ENCODE assay signal across 9 cellular contexts in the genomic region with DNA sequence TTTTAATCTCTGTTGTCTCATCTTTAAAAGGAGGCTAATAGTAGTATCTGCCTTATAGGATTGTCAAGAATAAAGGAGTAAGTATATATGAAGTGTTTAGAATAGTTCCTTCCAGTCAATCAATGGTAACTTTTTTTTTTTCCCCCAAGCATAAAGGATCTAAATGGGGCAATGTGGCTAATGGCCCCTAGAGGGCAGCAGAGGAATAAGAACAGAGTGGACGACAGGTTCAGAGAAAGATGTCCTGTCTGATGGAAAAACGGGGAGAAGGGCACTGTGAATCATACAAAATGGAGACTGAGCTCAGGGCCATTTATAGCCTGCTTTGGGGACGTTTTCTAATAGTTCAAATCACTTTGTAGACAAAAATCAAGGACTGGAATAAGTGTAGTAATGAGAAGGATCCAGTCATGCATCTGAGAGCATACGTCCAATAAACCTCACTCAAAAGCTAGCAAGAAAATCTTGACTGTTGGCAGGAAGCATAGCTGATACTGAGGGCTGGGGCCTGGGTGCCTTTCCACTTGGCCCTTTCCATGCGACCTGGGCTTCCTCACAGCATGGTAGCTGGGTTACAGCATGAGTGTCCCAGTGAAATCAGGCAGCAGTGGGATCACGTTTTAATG. TPM values are rescaled to one million over a fixed set of nuclear protein-coding genes. Genes with fewer than 3 reads are reported as not detected.
A peak's percentile ranks its signal among the peaks of the same experiment; 100 is the strongest.
DNase-seq lines count a peak whose midpoint lies in the region; ATAC-seq, FAIRE-seq and TF ChIP-seq lines count a peak whose summit lies in the region.
"Had no signal": no experiment of that assay in that cellular context is flagged by ENCODE, and none has a peak within 500 bp of the region (broad histone marks: within the 10 kb centered on the region; RNA-seq: fewer than 3 reads in every experiment).

No MANE protein-coding gene starts in this region.

- WGBS in HepG2 (ENCODE audit: low lambda C conversion rate), result 12% methylated on average over 6 of the region's 6 CpGs

- POLR2A ChIA-PET in activated CD4-positive, alpha-beta T cell treated with anti-CD3 and anti-CD28 coated beads for 36 hours (lab: Charles Lee), result interaction anchor here (0.6 kb wide), 1 partner anchor 456 kb away, joined by 3 read pairs; no protein-coding TSS in a partner anchor
- POLR2A ChIA-PET in HepG2 (lab: Yijun Ruan, JAX), result no interaction called here

- no peaks in the 10 kb centered on the region for H3K36me3 Mint-ChIP-seq in activated CD4-positive, alpha-beta T cell treated with anti-CD3 and anti-CD28 coated beads for 36 hours (ENCODE audit: low read depth)

- TF ChIP-seq EP300 in HepG2 (IDR thresholded peaks at IDR 0.05; ENCODE audit: low read depth in 2 of 2, low read length in 2 of 2) (no peak), HepG2 (CRISPR knock-in tag; IDR thresholded peaks at IDR 0.05; ENCODE audit: borderline replicate concordance) (no peak)

- H3K79me2 ChIP-seq in HepG2 (ENCODE audit: insufficient read depth, low read length), result no peaks in the 10 kb centered on the region

- peaks cover 34% of the 10 kb centered on the region for H3K4me1 Mint-ChIP-seq in activated CD4-positive, alpha-beta T cell treated with anti-CD3 and anti-CD28 coated beads for 36 hours

- DNase-seq in NK-92 treated with Interleukin-12 subunit alpha and Interleukin-12 subunit beta, amount 100 ng/mL, for 24 hours (lab: John Stamatoyannopoulos, UW), result peak; percentile 29
- DNase-seq in NK-92 (lab: John Stamatoyannopoulos, UW; ENCODE audit: unreplicated experiment) (no peak), NCI-H446 treated with DMSO at 0.1 percent for 48 hours (lab: John Stamatoyannopoulos, UW) (peak; percentile 35), choroid plexus epithelial cell (ENCODE audit: low read depth) (peak; percentile 90), HepG2 (ENCODE audit: low spot score) (peak; percentile 53)
- peak; percentile 76 for DNase-seq in activated CD4-positive, alpha-beta T cell treated with anti-CD3 and anti-CD28 coated beads for 36 hours
- DNase-seq in stimulated activated CD4-positive, alpha-beta T cell treated with anti-CD3 and anti-CD28 coated beads, TNF-alpha, amount 100 ng/mL, for 24 hours (ENCODE audit: low read depth in 3 of 3), result peak; percentile 41 to 53 (median 46)

- no peak overlapping the region for H3K9ac ChIP-seq in HepG2 (ENCODE audit: insufficient read depth, low read depth, low read length)
- H3K9ac ChIP-seq: BLaER1 treated with 17β-estradiol and CSF1 and Interleukin-3, amounts not matched to agents 10 nM and 100 nM had no signal

- BruUV-seq in HepG2 (replicated peaks; lab: Mats Ljungman, UMichigan), result no TSS peak

- CTCF ChIA-PET in activated CD4-positive, alpha-beta T cell treated with anti-CD3 and anti-CD28 coated beads for 36 hours (lab: Charles Lee), result interaction anchor here (0.6 to 4.0 kb wide), 46 partner anchors 8 to 1800 kb away, joined by 3 to 51 read pairs (median 4); partner anchors contain the start of gene IFNG
- CTCF ChIA-PET in HepG2 (lab: Yijun Ruan, JAX; ENCODE audit: low intra/inter-chr PET ratio, low total read pairs), result interaction anchor here (1.3 kb wide), 1 partner anchor 276 kb away, joined by 6 read pairs; no protein-coding TSS in a partner anchor

- intact Hi-C loops in activated CD4-positive, alpha-beta T cell treated with anti-CD3 and anti-CD28 coated beads for 36 hours (cut with DNase I, micrococcal nuclease), result loop anchor here (1.0 to 2.0 kb wide), 7 partner anchors 78 to 686 kb away; no protein-coding TSS in a partner anchor
- intact Hi-C loops in HepG2 (cut with micrococcal nuclease; ENCODE audit: unreplicated experiment), result no loop called here

- no peak for FAIRE-seq in HepG2 (lab: Jason Lieb, UNC)

- no peaks in the 10 kb centered on the region for H3K36me3 ChIP-seq in HepG2 (replicated peaks in 1 of 2; ENCODE audit: control insufficient read depth in 1 of 2, insufficient read depth in 2 of 2, low read length in 2 of 2)
- H3K36me3 ChIP-seq: BLaER1 treated with 17β-estradiol and CSF1 and Interleukin-3, amounts not matched to agents 10 nM and 100 nM had no signal

- no peak overlapping the region for H3K4me2 ChIP-seq in HepG2 (ENCODE audit: low read depth, low read length)

- no peaks in the 10 kb centered on the region; a peak in 1 of 5 replicates for H3K27me3 ChIP-seq in HepG2 (ENCODE audit: control insufficient read depth in 1 of 2, insufficient read depth in 2 of 2, low read length in 2 of 2)
- H3K27me3 ChIP-seq: BLaER1 treated with 17β-estradiol and CSF1 and Interleukin-3, amounts not matched to agents 10 nM and 100 nM had no signal

- no peaks in the 10 kb centered on the region for H3K9me3 Mint-ChIP-seq in activated CD4-positive, alpha-beta T cell treated with anti-CD3 and anti-CD28 coated beads for 36 hours (ENCODE audit: low read depth)

- no peak overlapping the region for H3K4me3 Mint-ChIP-seq in activated CD4-positive, alpha-beta T cell treated with anti-CD3 and anti-CD28 coated beads for 36 hours

- ATAC-seq in HG03196 (IDR thresholded peaks at IDR 0.05; ENCODE audit: unreplicated experiment), result peak; percentile 62
- ATAC-seq in activated CD4-positive, alpha-beta T cell treated with anti-CD3 and anti-CD28 coated beads for 36 hours, result peak; percentile 69
- peak; percentile 75 for ATAC-seq in HepG2

- in situ Hi-C loops in HepG2 (cut with HindIII; ENCODE audit: extremely low pct_ligation_motif_present, low pct_unique_long_range_greater_than_20kb), result loop anchor here (25.0 kb wide), 1 partner anchor 272 kb away; no protein-coding TSS in a partner anchor

- H3K4me1 ChIP-seq in HepG2 (ENCODE audit: insufficient read depth, low read length), result no peaks in the 10 kb centered on the region

- no peak overlapping the region for H3K27ac ChIP-seq in HepG2 (ENCODE audit: extremely low read length, insufficient read depth, low read length)
- H3K27ac ChIP-seq: BLaER1 treated with 17β-estradiol and CSF1 and Interleukin-3, amounts not matched to agents 10 nM and 100 nM had no signal

- peak; percentile 91 for TF ChIP-seq CTCF in choroid plexus epithelial cell (conservative IDR thresholded peaks at IDR 0.05; ENCODE audit: low read depth, low read length)
- peak; percentile 75 for TF ChIP-seq CTCF in HepG2 (CRISPR knock-in tag; IDR thresholded peaks at IDR 0.05)

- H3K4me3 ChIP-seq in choroid plexus epithelial cell (ENCODE audit: low read depth, low read length) (no peak overlapping the region), HepG2 (replicated peaks in 1 of 3; ENCODE audit: insufficient read depth in 1 of 3, low read depth in 2 of 3, low read length in 3 of 3) (no peak overlapping the region)
- H3K4me3 ChIP-seq: BLaER1 treated with 17β-estradiol and CSF1 and Interleukin-3, amounts not matched to agents 10 nM and 100 nM had no signal

- H4K20me1 ChIP-seq in HepG2 (ENCODE audit: insufficient read depth, low read length), result no peaks in the 10 kb centered on the region
- H4K20me1 ChIP-seq: BLaER1 treated with 17β-estradiol and CSF1 and Interleukin-3, amounts not matched to agents 10 nM and 100 nM had no signal

- H3K27me3 Mint-ChIP-seq in activated CD4-positive, alpha-beta T cell treated with anti-CD3 and anti-CD28 coated beads for 36 hours, result no peaks in the 10 kb centered on the region

- H3K27ac Mint-ChIP-seq in activated CD4-positive, alpha-beta T cell treated with anti-CD3 and anti-CD28 coated beads for 36 hours, result no peak overlapping the region

- H3K9me3 ChIP-seq in HepG2 (ENCODE audit: low read length), result no peaks in the 10 kb centered on the region

- no peak for TF ChIP-seq POLR2A in HepG2 (IDR thresholded peaks at IDR 0.05; ENCODE audit: insufficient read depth in 1 of 2, low read depth in 2 of 2, low read length in 2 of 2)

- no peak for TF ChIP-seq RAD21 in HepG2 (CRISPR knock-in tag; IDR thresholded peaks at IDR 0.05)

- no peak overlapping the region for H2AFZ ChIP-seq in HepG2 (ENCODE audit: low read length)

TF ChIP-seq in HepG2, 621 proteins besides CTCF, POLR2A, EP300 and RAD21:
- TF ChIP-seq ZNF362 (CRISPR knock-in tag; IDR thresholded peaks at IDR 0.05; ENCODE audit: borderline replicate concordance), result peak; percentile 30; the same call in 1 of the 2 replicates
- TF ChIP-seq KDM5B (CRISPR knock-in tag; IDR thresholded peaks at IDR 0.05; ENCODE audit: borderline replicate concordance), result no peak
- peak; percentile 66 for TF ChIP-seq STAG1 (CRISPR knock-in tag; IDR thresholded peaks at IDR 0.05)
- TF ChIP-seq FOSL1 (CRISPR knock-in tag; IDR thresholded peaks at IDR 0.05; ENCODE audit: borderline replicate concordance), result no peak

RNA-seq across cellular contexts. Expression of gene IFNG-AS1, which starts 51.3 kb away (rescaled TPM):
- total RNA-seq in activated CD4-positive, alpha-beta T cell treated with anti-CD3 and anti-CD28 coated beads for 36 hours, result under 1 TPM in 1 of 2 experiments, not detected in 1; 0.35 TPM
- not detected in 2 replicates for total RNA-seq in HepG2 (2016; rRNA removed; fragmentation: Illumina TruSeq; extraction: Trizol)
- not detected in 2 replicates for total RNA-seq in HepG2 (2016; cell fraction: cytosol; rRNA removed; fragmentation: Illumina TruSeq; extraction: Trizol; ENCODE audit: low read depth)
- not detected in 2 replicates for total RNA-seq in HepG2 (2016; cell fraction: insoluble cytoplasmic fraction; rRNA removed; fragmentation: Illumina TruSeq; extraction: Trizol)
- not detected in 2 replicates for total RNA-seq in HepG2 (2016; cell fraction: membrane; rRNA removed; fragmentation: Illumina TruSeq; extraction: Trizol)
- not detected in 2 replicates for total RNA-seq in HepG2 (2016; cell fraction: nucleus; rRNA removed; fragmentation: Illumina TruSeq; extraction: Trizol)
- not detected in 2 replicates for polyA plus RNA-seq in HepG2 (2011; rRNA removed)
- not detected in 2 replicates for polyA plus RNA-seq in HepG2 (2011; cell fraction: cytosol; rRNA removed)
- not detected in 2 replicates for polyA plus RNA-seq in HepG2 (2011; cell fraction: nucleus; rRNA removed)
- polyA plus RNA-seq in HepG2 (2012), result not detected in 2 replicates
- polyA plus RNA-seq in HepG2 (2016; cell fraction: cytosol; fragmentation: Illumina TruSeq; extraction: Trizol; ENCODE audit: low read depth), result not detected in 2 replicates
- polyA plus RNA-seq in HepG2 (2016; cell fraction: insoluble cytoplasmic fraction; fragmentation: Illumina TruSeq; extraction: Trizol; ENCODE audit: low read depth), result not detected in 2 replicates
- polyA plus RNA-seq in HepG2 (2016; cell fraction: membrane; fragmentation: Illumina TruSeq; extraction: Trizol; ENCODE audit: low read depth), result not detected in 2 replicates
- not detected in 2 replicates for polyA plus RNA-seq in HepG2 (2016; cell fraction: nucleus; fragmentation: Illumina TruSeq; extraction: Trizol; ENCODE audit: insufficient read depth, low read depth)
- polyA minus RNA-seq in HepG2 (2011; rRNA and poly(A)+ RNA removed; ENCODE audit: low replicate concordance), result not detected in 2 replicates
- not detected in 2 replicates for polyA minus RNA-seq in HepG2 (2011; cell fraction: cytosol; rRNA and poly(A)+ RNA removed)
- polyA minus RNA-seq in HepG2 (2011; cell fraction: nucleus; rRNA and poly(A)+ RNA removed), result not detected in 2 replicates
